Comparison of ENCODE assay signal across 1 cellular context in the genomic region with DNA sequence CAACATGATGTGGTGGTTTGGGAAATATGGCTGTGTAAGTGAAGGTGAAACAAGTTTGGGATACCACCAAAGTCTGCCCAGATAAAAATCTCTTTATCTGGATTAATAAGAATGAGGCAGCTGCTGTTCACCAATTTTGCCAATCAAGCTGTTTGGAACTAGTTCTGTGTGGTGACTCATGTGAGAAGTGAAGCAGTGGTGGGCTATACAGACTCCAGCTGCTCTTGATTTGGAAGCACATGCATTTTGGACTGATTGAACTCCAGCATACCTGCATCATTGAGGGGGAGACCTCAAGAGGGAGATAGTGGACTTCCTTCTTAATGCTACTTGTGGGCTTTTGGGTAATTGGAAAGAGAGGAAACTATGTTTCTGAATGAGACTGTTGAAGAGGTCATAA.
TF ChIP-seq lines count a peak whose summit lies in the region.

No MANE protein-coding gene starts in this region.

TF ChIP-seq in HepG2, 621 proteins besides CTCF, POLR2A, EP300 and RAD21 (continued from another document):
- TF ChIP-seq ZKSCAN1 (IDR thresholded peaks at IDR 0.05; ENCODE audit: low read length) (no peak), GATA4 (IDR thresholded peaks at IDR 0.05; ENCODE audit: borderline replicate concordance, low read depth) (no peak), ZSCAN25 (CRISPR knock-in tag; IDR thresholded peaks at IDR 0.05) (no peak), ZNF713 (CRISPR knock-in tag; IDR thresholded peaks at IDR 0.05) (no peak), ZSCAN21 (CRISPR knock-in tag; IDR thresholded peaks at IDR 0.05; ENCODE audit: borderline replicate concordance) (no peak), SPEN (CRISPR knock-in tag; IDR thresholded peaks at IDR 0.05; ENCODE audit: low read depth) (no peak), NCOA5 (CRISPR knock-in tag; IDR thresholded peaks at IDR 0.05) (no peak), SIN3B (IDR thresholded peaks at IDR 0.05; ENCODE audit: low read length) (no peak), HNRNPLL (IDR thresholded peaks at IDR 0.05; ENCODE audit: low read depth, low read length, poor library complexity, severe bottlenecking) (no peak)
- TF ChIP-seq, protein P1, sequence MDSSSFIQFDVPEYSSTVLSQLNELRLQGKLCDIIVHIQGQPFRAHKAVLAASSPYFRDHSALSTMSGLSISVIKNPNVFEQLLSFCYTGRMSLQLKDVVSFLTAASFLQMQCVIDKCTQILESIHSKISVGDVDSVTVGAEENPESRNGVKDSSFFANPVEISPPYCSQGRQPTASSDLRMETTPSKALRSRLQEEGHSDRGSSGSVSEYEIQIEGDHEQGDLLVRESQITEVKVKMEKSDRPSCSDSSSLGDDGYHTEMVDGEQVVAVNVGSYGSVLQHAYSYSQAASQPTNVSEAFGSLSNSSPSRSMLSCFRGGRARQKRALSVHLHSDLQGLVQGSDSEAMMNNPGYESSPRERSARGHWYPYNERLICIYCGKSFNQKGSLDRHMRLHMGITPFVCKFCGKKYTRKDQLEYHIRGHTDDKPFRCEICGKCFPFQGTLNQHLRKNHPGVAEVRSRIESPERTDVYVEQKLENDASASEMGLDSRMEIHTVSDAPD (CRISPR knock-in tag; IDR thresholded peaks at IDR 0.05) = no peak
